ENCODE assay signal across 18 cellular contexts in genomic region chr14:97109234-97109633, GRCh38.
DNase-seq lines count a peak whose midpoint lies in the region; TF ChIP-seq lines count a peak whose summit lies in the region.
"Had no signal": no experiment of that assay in that cellular context is flagged by ENCODE, and none has a peak within 500 bp of the region (broad histone marks: within the 10 kb centered on the region; RNA-seq: fewer than 3 reads in every experiment).

No MANE protein-coding gene starts in this region.

- DNase-seq in DMS 273 (lab: John Stamatoyannopoulos, UW; ENCODE audit: unreplicated experiment), result peak; percentile 7
- DNase-seq in DMS 273 treated with DMSO at 0.1 percent for 48 hours (lab: John Stamatoyannopoulos, UW), result no peak
- DNase-seq in NCI-H2171 treated with DMSO at 0.1 percent for 48 hours (lab: John Stamatoyannopoulos, UW), result peak; percentile 91
- peak; percentile 62 for DNase-seq in WERI-Rb-1
- DNase-seq in NCI-H2107 treated with DMSO at 0.1 percent for 48 hours (lab: John Stamatoyannopoulos, UW; ENCODE audit: unreplicated experiment), result no peak
- no peak for DNase-seq in SW480 (ENCODE audit: low spot score)
- DNase-seq in activated CD8-positive, alpha-beta memory T cell treated with anti-CD3 and anti-CD28 coated beads, Interleukin-2, amount 50 U/mL, for 48 hours, result no peak
- DNase-seq: AML-193; CD4-positive, alpha-beta memory T cell; DMS53; GDM1; HCEC 1CT; HFFc6; IMR-90; KBM-7 had no signal

- no peaks in the 10 kb centered on the region for H3K36me3 ChIP-seq in WERI-Rb-1

- H3K4me3 ChIP-seq in WERI-Rb-1 (ENCODE audit: low read depth, low read length), result no peak overlapping the region
- H3K4me3 ChIP-seq: A549, GM23338 had no signal

- no peaks in the 10 kb centered on the region for H3K27me3 ChIP-seq in WERI-Rb-1 (ENCODE audit: insufficient read depth, low read depth, severe bottlenecking)

- peaks cover 18% of the 10 kb centered on the region for H3K9me3 ChIP-seq in WERI-Rb-1 (ENCODE audit: severe bottlenecking)

- H3K27ac ChIP-seq in WERI-Rb-1, result peak overlapping the region; percentile 52
- H3K27ac ChIP-seq: 22Rv1, A549 had no signal

- no peak for TF ChIP-seq CTCF in WERI-Rb-1 (IDR thresholded peaks at IDR 0.05; ENCODE audit: low read depth, low read length)

Comparison
In these comparisons a context has a peak if more than half of its experiments do, and no peak if none do; other contexts are left out.
1. DNase-seq: peak in DMS 273 (single experiment), NCI-H2171 treated with DMSO at 0.1 percent for 48 hours (single experiment) and WERI-Rb-1 (single experiment); none in DMS 273 treated with DMSO at 0.1 percent for 48 hours (single experiment), NCI-H2107 treated with DMSO at 0.1 percent for 48 hours (single experiment), SW480 (single experiment) and activated CD8-positive, alpha-beta memory T cell treated with anti-CD3 and anti-CD28 coated beads, Interleukin-2, amount 50 U/mL, for 48 hours (single experiment).